ENCODE assay signal across 10 cellular contexts in genomic region chr14:105871590-105871989, GRCh38.
"Had no signal": no experiment of that assay in that cellular context is flagged by ENCODE, and none has a peak within 500 bp of the region (broad histone marks: within the 10 kb centered on the region; RNA-seq: fewer than 3 reads in every experiment).

No MANE protein-coding gene starts in this region.

- H3K4me3 ChIP-seq: GM23338, K562 had no signal

- FAIRE-seq: H1, H54, K562 had no signal

- H3K27ac ChIP-seq: HL-60 had no signal

- H2AFZ ChIP-seq: GM23338 had no signal

- ATAC-seq: GM23338, K562 had no signal

- DNase-seq: H9, HCEC 1CT, HFFc6, IMR-90, KG1 had no signal

- H3K4me2 ChIP-seq: GM23338 had no signal
